In the genomic region with DNA sequence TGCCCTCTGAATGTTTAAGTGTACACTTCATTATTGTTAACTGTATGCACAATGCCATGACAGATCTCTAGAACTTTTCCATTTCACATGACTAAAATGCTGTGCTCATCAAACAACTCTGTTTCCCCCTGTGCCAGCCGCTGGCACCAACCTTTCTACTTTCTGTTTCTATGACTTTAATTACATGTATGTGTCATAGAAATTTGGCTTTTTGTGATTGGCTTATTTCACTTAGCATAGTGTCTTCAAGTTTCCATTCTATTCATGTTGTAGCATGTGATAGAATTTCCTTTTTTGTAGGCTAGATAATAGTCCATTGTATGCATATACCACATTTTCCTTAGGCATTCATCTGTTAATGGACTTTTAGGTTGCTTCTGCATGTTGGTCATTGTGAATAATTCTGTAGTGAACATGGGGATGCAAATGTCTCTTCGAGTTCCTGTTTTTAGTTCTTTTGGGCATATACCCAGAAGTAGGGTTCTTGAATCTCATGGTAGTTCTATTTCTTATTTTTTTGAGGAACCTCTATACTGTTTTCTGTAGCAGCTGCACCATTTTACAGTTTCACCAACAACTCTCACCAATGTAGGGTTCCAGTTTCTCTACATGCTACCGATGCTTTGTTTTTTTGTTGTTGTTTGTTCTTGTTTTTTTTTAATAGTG, we compare ENCODE assay signal across 14 cellular contexts.
DNase-seq lines count a peak whose midpoint lies in the region; ATAC-seq and TF ChIP-seq lines count a peak whose summit lies in the region.
"Had no signal": no experiment of that assay in that cellular context is flagged by ENCODE, and none has a peak within 500 bp of the region (broad histone marks: within the 10 kb centered on the region; RNA-seq: fewer than 3 reads in every experiment).

No MANE protein-coding gene starts in this region.

- peaks cover 43% of the 10 kb centered on the region for H3K4me1 Mint-ChIP-seq in activated CD8-positive, alpha-beta memory T cell treated with anti-CD3 and anti-CD28 coated beads, Interleukin-2, amount 10 ng/mL, durations not matched to agents 7 days and 5 days

- 57% methylated on average over 3 of the region's 3 CpGs for WGBS in prostate gland

- TF ChIP-seq POLR2A in prostate gland (IDR thresholded peaks at IDR 0.05), result no peak

- intact Hi-C loops in prostate gland (cut with DNase I), result no loop called here

- peak overlapping the region; percentile 82 for H3K9ac ChIP-seq in adipocyte (ENCODE audit: low read length)

- no peak overlapping the region for H3K27ac Mint-ChIP-seq in activated CD8-positive, alpha-beta memory T cell treated with anti-CD3 and anti-CD28 coated beads, Interleukin-2, amount 10 ng/mL, durations not matched to agents 7 days and 5 days
- H3K27ac Mint-ChIP-seq: HFFc6 had no signal

- peak; percentile 62 for ATAC-seq in activated CD8-positive, alpha-beta memory T cell treated with anti-CD3 and anti-CD28 coated beads, Interleukin-2, amount 10 ng/mL, durations not matched to agents 7 days and 5 days
- no peak for ATAC-seq in GM21515 (IDR thresholded peaks at IDR 0.05; ENCODE audit: unreplicated experiment)

- H3K36me3 Mint-ChIP-seq in activated CD8-positive, alpha-beta memory T cell treated with anti-CD3 and anti-CD28 coated beads, Interleukin-2, amount 10 ng/mL, durations not matched to agents 7 days and 5 days, result peaks cover 2% of the 10 kb centered on the region

- no peak overlapping the region for H3K4me3 Mint-ChIP-seq in activated CD8-positive, alpha-beta memory T cell treated with anti-CD3 and anti-CD28 coated beads, Interleukin-2, amount 10 ng/mL, durations not matched to agents 7 days and 5 days
- H3K4me3 Mint-ChIP-seq: HFFc6, mesothelial cell of epicardium had no signal

- no peak for DNase-seq in activated CD8-positive, alpha-beta memory T cell treated with anti-CD3 and anti-CD28 coated beads, Interleukin-2, amount 10 ng/mL, durations not matched to agents 7 days and 5 days
- no peak for DNase-seq in activated CD8-positive, alpha-beta memory T cell treated with anti-CD3 and anti-CD28 coated beads for 24 hours
- peak; percentile 12 for DNase-seq in KG1 (lab: John Stamatoyannopoulos, UW)
- DNase-seq in adipocyte (ENCODE audit: low read depth), result no peak
- DNase-seq in prostate gland (ENCODE audit: low spot score), result no peak
- DNase-seq in AG20443 (ENCODE audit: low spot score), result no peak
- DNase-seq in NCI-H1930 (lab: John Stamatoyannopoulos, UW), result no peak
- DNase-seq: amniotic stem cell, HFFc6, NCI-H1092, NCI-H446 treated with DMSO at 0.1 percent for 48 hours, transverse colon had no signal

- H3K9me3 ChIP-seq in adipocyte (ENCODE audit: control insufficient read depth, low read length) (no peaks in the 10 kb centered on the region), prostate gland (no peaks in the 10 kb centered on the region)
- H3K9me3 ChIP-seq: transverse colon had no signal

- H3K4me1 ChIP-seq in adipocyte (ENCODE audit: control insufficient read depth, insufficient read depth, low read length), result peaks cover 39% of the 10 kb centered on the region
- H3K4me1 ChIP-seq in prostate gland (replicated peaks), result peaks cover 3% of the 10 kb centered on the region

- CTCF ChIA-PET in activated CD8-positive, alpha-beta memory T cell treated with anti-CD3 and anti-CD28 coated beads, Interleukin-2, amount 10 ng/mL, durations not matched to agents 7 days and 5 days (lab: Charles Lee), result interaction anchor here (1.2 kb wide), 1 partner anchor 19 kb away, joined by 3 read pairs; no protein-coding TSS in a partner anchor

- H3K36me3 ChIP-seq in adipocyte (ENCODE audit: control insufficient read depth, insufficient read depth, low read length, severe bottlenecking) (no peaks in the 10 kb centered on the region), prostate gland (no peaks in the 10 kb centered on the region)
- H3K36me3 ChIP-seq: transverse colon had no signal

- no peaks in the 10 kb centered on the region for H3K9me3 Mint-ChIP-seq in activated CD8-positive, alpha-beta memory T cell treated with anti-CD3 and anti-CD28 coated beads, Interleukin-2, amount 10 ng/mL, durations not matched to agents 7 days and 5 days (ENCODE audit: low read depth)
- H3K9me3 Mint-ChIP-seq: HFFc6, mesothelial cell of epicardium had no signal

- H3K4me3 ChIP-seq in adipocyte (ENCODE audit: low read length), result no peak overlapping the region
- no peak overlapping the region for H3K4me3 ChIP-seq in prostate gland
- H3K4me3 ChIP-seq: transverse colon had no signal

- no peak for TF ChIP-seq CTCF in prostate gland (IDR thresholded peaks at IDR 0.05)

- no peaks in the 10 kb centered on the region for H3K27me3 ChIP-seq in adipocyte (replicated peaks; ENCODE audit: control insufficient read depth, insufficient read depth, low read length)
- no peaks in the 10 kb centered on the region for H3K27me3 ChIP-seq in prostate gland (replicated peaks; ENCODE audit: insufficient read depth)
- H3K27me3 ChIP-seq: transverse colon had no signal

- H3K27ac ChIP-seq in prostate gland, result peak overlapping the region; percentile 40 to 68

- H3K27me3 Mint-ChIP-seq in activated CD8-positive, alpha-beta memory T cell treated with anti-CD3 and anti-CD28 coated beads, Interleukin-2, amount 10 ng/mL, durations not matched to agents 7 days and 5 days, result peaks cover 12% of the 10 kb centered on the region
